8 cellular contexts compared by ENCODE assay signal in genomic region chr22:45502215-45503070, GRCh38. TPM values are rescaled to one million over a fixed set of nuclear protein-coding genes. Genes with fewer than 3 reads are reported as not detected.
DNase-seq lines count a peak whose midpoint lies in the region; ATAC-seq and TF ChIP-seq lines count a peak whose summit lies in the region.

Gene FBLN1 (plus strand): TSS chr22:45502883. CDS start chr22:45502986, 103 bp downstream.

- in situ Hi-C loops in astrocyte of the cerebellum (cut with HindIII; ENCODE audit: low sequenced_read_pairs) = no loop called here

- ATAC-seq in activated T-cell treated with anti-CD3 and anti-CD28 coated beads, Interleukin-2, amount 50 U/mL, for 72 hours (replicated peaks in 1 of 2) = peak; percentile 31 to 53
- ATAC-seq in HG02885 (IDR thresholded peaks at IDR 0.05; ENCODE audit: poor library complexity, unreplicated experiment) = no peak

- TF ChIP-seq CTCF in astrocyte of the cerebellum (IDR thresholded peaks at IDR 0.05; ENCODE audit: low read depth, low read length, missing control alignments) = peak; percentile 6

- H3K27ac ChIP-seq in skeletal muscle tissue (ENCODE audit: low read depth, low read length) = peak within 1 kb of the TSS; percentile 18

- H3K4me1 ChIP-seq in skeletal muscle tissue (ENCODE audit: control insufficient read depth in 3 of 3, insufficient read depth in 3 of 3, low read length in 3 of 3) = peaks cover 0 to 18% (median 11%) of the 10 kb centered on the region in 3 donors

- H3K27ac Mint-ChIP-seq in activated T-cell treated with anti-CD3 and anti-CD28 coated beads, Interleukin-2, amount 50 U/mL, for 72 hours = no peak within 1 kb of the TSS
- no peak within 1 kb of the TSS for H3K27ac Mint-ChIP-seq in activated T-cell treated with anti-CD3 and anti-CD28 coated beads, Interleukin-2, amount 50 U/mL, for 24 hours

- peak within 1 kb of the TSS; percentile 93 for H3K4me3 ChIP-seq in astrocyte of the cerebellum (ENCODE audit: low read depth, low read length)
- peak within 1 kb of the TSS; percentile 85 for H3K4me3 ChIP-seq in iPS-18c (ENCODE audit: insufficient read depth, low read depth, low read length)
- peak within 1 kb of the TSS; percentile 62 to 78 (median 67) for H3K4me3 ChIP-seq in skeletal muscle tissue (ENCODE audit: low read length in 3 of 3)

- H3K27me3 Mint-ChIP-seq in activated T-cell treated with anti-CD3 and anti-CD28 coated beads, Interleukin-2, amount 50 U/mL, for 72 hours (ENCODE audit: low read depth) = peaks cover 41% of the 10 kb centered on the region
- peaks cover 63% of the 10 kb centered on the region for H3K27me3 Mint-ChIP-seq in activated T-cell treated with anti-CD3 and anti-CD28 coated beads, Interleukin-2, amount 50 U/mL, for 24 hours

- DNase-seq in activated T-cell treated with anti-CD3 and anti-CD28 coated beads, Interleukin-2, amount 50 U/mL, for 72 hours = peak; percentile 6 to 21
- no peak for DNase-seq in activated T-cell treated with anti-CD3 and anti-CD28 coated beads, Interleukin-2, amount 50 U/mL, for 24 hours
- DNase-seq in astrocyte of the cerebellum (ENCODE audit: low read depth) = no peak
- DNase-seq in NOMO-1 treated with dmso at 0.1 percent for 144 hours (lab: John Stamatoyannopoulos, UW; ENCODE audit: unreplicated experiment) = no peak
- DNase-seq in dermis blood vessel endothelial cell = no peak

- H3K4me3 Mint-ChIP-seq in activated T-cell treated with anti-CD3 and anti-CD28 coated beads, Interleukin-2, amount 50 U/mL, for 72 hours = peak within 1 kb of the TSS; percentile 18 to 27
- no peak within 1 kb of the TSS for H3K4me3 Mint-ChIP-seq in activated T-cell treated with anti-CD3 and anti-CD28 coated beads, Interleukin-2, amount 50 U/mL, for 24 hours

- H3K36me3 Mint-ChIP-seq in activated T-cell treated with anti-CD3 and anti-CD28 coated beads, Interleukin-2, amount 50 U/mL, for 72 hours (ENCODE audit: insufficient read depth in 2 of 2) = no peaks in the 10 kb centered on the region
- H3K36me3 Mint-ChIP-seq in activated T-cell treated with anti-CD3 and anti-CD28 coated beads, Interleukin-2, amount 50 U/mL, for 24 hours (ENCODE audit: low read depth) = no peaks in the 10 kb centered on the region

- no peaks in the 10 kb centered on the region for H3K36me3 ChIP-seq in skeletal muscle tissue (ENCODE audit: control insufficient read depth in 3 of 3, insufficient read depth in 3 of 3, low read length in 3 of 3)

- H3K27me3 ChIP-seq in skeletal muscle tissue (ENCODE audit: control insufficient read depth in 3 of 3, insufficient read depth in 3 of 3, low read length in 3 of 3) = peaks cover 8 to 26% (median 25%) of the 10 kb centered on the region in 3 donors

- H3K9me3 Mint-ChIP-seq in activated T-cell treated with anti-CD3 and anti-CD28 coated beads, Interleukin-2, amount 50 U/mL, for 72 hours = no peaks in the 10 kb centered on the region
- no peaks in the 10 kb centered on the region for H3K9me3 Mint-ChIP-seq in activated T-cell treated with anti-CD3 and anti-CD28 coated beads, Interleukin-2, amount 50 U/mL, for 24 hours

- H3K9me3 ChIP-seq in iPS-18c (ENCODE audit: control insufficient read depth, insufficient read depth, low read length) (no peaks in the 10 kb centered on the region), skeletal muscle tissue (ENCODE audit: control insufficient read depth in 3 of 3, low read length in 3 of 3) (no peaks in the 10 kb centered on the region)

- H3K9ac ChIP-seq in skeletal muscle tissue (ENCODE audit: low read depth in 1 of 3, low read length in 3 of 3) = peak within 1 kb of the TSS; percentile 33 to 54 (median 38)

- H3K4me1 Mint-ChIP-seq in activated T-cell treated with anti-CD3 and anti-CD28 coated beads, Interleukin-2, amount 50 U/mL, for 72 hours (ENCODE audit: low read depth) = peaks cover 8% of the 10 kb centered on the region
- H3K4me1 Mint-ChIP-seq in activated T-cell treated with anti-CD3 and anti-CD28 coated beads, Interleukin-2, amount 50 U/mL, for 24 hours (ENCODE audit: low read depth) = peaks cover 7% of the 10 kb centered on the region

RNA-seq across cellular contexts. Expression of gene FBLN1, which starts in this region (rescaled TPM):
- total RNA-seq in activated T-cell treated with anti-CD3 and anti-CD28 coated beads, Interleukin-2, amount 50 U/mL, for 72 hours = not detected
- total RNA-seq in skeletal muscle tissue = 105 TPM
- total RNA-seq in dermis blood vessel endothelial cell = 0.34 and 0.56 TPM in 2 replicates

Comparison
In these comparisons a context has a peak if more than half of its experiments do, and no peak if none do; other contexts are left out.
1. RNA of gene FBLN1 (total RNA-seq): 105 TPM in skeletal muscle tissue (single experiment); 0.34 to 0.56 TPM in dermis blood vessel endothelial cell and not detected in activated T-cell treated with anti-CD3 and anti-CD28 coated beads, Interleukin-2, amount 50 U/mL, for 72 hours; every median in the first group is over 10 times any median in the second.
2. Peak in DNase-seq and ATAC-seq in activated T-cell treated with anti-CD3 and anti-CD28 coated beads, Interleukin-2, amount 50 U/mL, for 72 hours; RNA of the gene not detected or under 1 TPM.
3. Peak in every context shown above with its lines, with median percentiles within 50 percentile points of each other: H3K4me3 ChIP-seq.